ENCODE assay signal across 16 cellular contexts in the genomic region with DNA sequence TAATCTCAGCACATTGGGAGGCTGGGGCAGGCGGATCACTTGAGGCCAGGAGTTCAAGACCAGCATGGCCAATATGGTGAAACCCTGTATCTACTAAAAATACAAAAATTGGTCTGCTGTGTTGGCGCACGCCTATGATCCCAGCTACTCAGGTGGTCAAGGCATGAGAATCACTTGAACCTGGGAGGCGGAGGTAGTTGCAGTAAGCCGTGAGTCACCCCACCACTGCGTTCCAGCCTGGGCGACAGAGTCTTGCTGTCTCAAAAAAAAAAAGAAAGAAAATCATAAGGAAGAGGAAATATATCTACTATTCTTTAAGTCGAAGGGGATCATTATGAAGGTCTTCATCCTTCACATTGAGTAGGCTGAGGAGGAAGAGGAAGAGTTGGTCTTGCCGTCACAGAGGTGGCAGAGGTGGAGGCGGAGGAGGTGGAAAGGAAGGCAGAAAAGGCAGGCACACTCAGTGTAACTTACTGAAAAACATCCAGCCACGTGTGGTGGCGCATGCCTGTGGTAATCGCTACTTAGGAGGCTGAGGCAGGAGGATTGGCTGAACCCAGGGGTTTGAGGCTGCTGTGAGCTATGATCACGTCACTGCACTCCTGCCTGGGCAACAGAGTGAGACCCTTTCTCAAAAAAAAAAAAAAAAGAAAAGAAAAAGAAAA. TPM values are rescaled to one million over a fixed set of nuclear protein-coding genes. Genes with fewer than 3 reads are reported as not detected.
DNase-seq lines count a peak whose midpoint lies in the region; ATAC-seq and TF ChIP-seq lines count a peak whose summit lies in the region.
"Had no signal": no experiment of that assay in that cellular context is flagged by ENCODE, and none has a peak within 500 bp of the region (broad histone marks: within the 10 kb centered on the region; RNA-seq: fewer than 3 reads in every experiment).

No MANE protein-coding gene starts in this region.

- no peaks in the 10 kb centered on the region for H3K9me3 Mint-ChIP-seq in activated T-cell treated with anti-CD3 and anti-CD28 coated beads, Interleukin-2, amount 50 U/mL, for 24 hours
- no peaks in the 10 kb centered on the region for H3K9me3 Mint-ChIP-seq in effector memory CD8-positive, alpha-beta T cell

- H3K27ac ChIP-seq in aorta (ENCODE audit: low read depth in 1 of 2, low read length in 2 of 2) (no peak overlapping the region), lower lobe of right lung (no peak overlapping the region)
- H3K27ac ChIP-seq: A549, adrenal gland had no signal

- 90 to 91% methylated on average over 14 of the region's 14 CpGs for WGBS in aorta, 2 donors

- no peaks in the 10 kb centered on the region for H3K4me1 ChIP-seq in aorta (ENCODE audit: control insufficient read depth in 1 of 2, insufficient read depth in 2 of 2, low read length in 2 of 2)
- H3K4me1 ChIP-seq in lower lobe of right lung = peaks cover 50% of the 10 kb centered on the region

- no peak for TF ChIP-seq CTCF in lower lobe of right lung (IDR thresholded peaks at IDR 0.05)

- H3K36me3 Mint-ChIP-seq in activated T-cell treated with anti-CD3 and anti-CD28 coated beads, Interleukin-2, amount 50 U/mL, for 24 hours (ENCODE audit: low read depth) = peaks cover 84% of the 10 kb centered on the region
- peaks cover 68% of the 10 kb centered on the region for H3K36me3 Mint-ChIP-seq in effector memory CD8-positive, alpha-beta T cell (ENCODE audit: insufficient read depth)

- peak; percentile 36 for DNase-seq in activated T-cell treated with anti-CD3 and anti-CD28 coated beads for 48 hours (ENCODE audit: low read depth)
- DNase-seq in activated T-cell treated with anti-CD3 and anti-CD28 coated beads for 4 hours = no peak
- DNase-seq in activated T-cell treated with anti-CD3 and anti-CD28 coated beads, Interleukin-2, amount 50 U/mL, for 24 hours = peak; percentile 62
- no peak for DNase-seq in effector memory CD8-positive, alpha-beta T cell
- DNase-seq in stimulated activated naive CD4-positive, alpha-beta T cell (lab: John Stamatoyannopoulos, UW) = peak in 4 of 6 experiments; percentile 15 to 53 (median 44)
- no peak for DNase-seq in aorta
- no peak for DNase-seq in lower lobe of right lung
- no peak for DNase-seq in NCI-H748 treated with DMSO at 0.1 percent for 48 hours (lab: John Stamatoyannopoulos, UW)
- DNase-seq: adrenal gland, cortex of kidney, NCI-H1694 treated with DMSO at 0.1 percent for 48 hours, NCI-H526 had no signal

- H3K27me3 ChIP-seq in aorta (ENCODE audit: control insufficient read depth in 1 of 2, insufficient read depth in 2 of 2, low read length in 1 of 2) (no peaks in the 10 kb centered on the region), lower lobe of right lung (ENCODE audit: low read depth) (no peaks in the 10 kb centered on the region)
- H3K27me3 ChIP-seq: adrenal gland had no signal

- no peaks in the 10 kb centered on the region for H3K9me3 ChIP-seq in aorta (ENCODE audit: control insufficient read depth, low read length)
- H3K9me3 ChIP-seq in lower lobe of right lung = no peaks in the 10 kb centered on the region
- H3K9me3 ChIP-seq: A549, adrenal gland had no signal

- H3K27ac Mint-ChIP-seq in activated T-cell treated with anti-CD3 and anti-CD28 coated beads, Interleukin-2, amount 50 U/mL, for 24 hours = peak overlapping the region; percentile 91
- peak overlapping the region; percentile 83 to 86 for H3K27ac Mint-ChIP-seq in effector memory CD8-positive, alpha-beta T cell

- intact Hi-C loops in aorta (cut with DNase I) (no loop called here), lower lobe of right lung (cut with DNase I) (no loop called here)

- no peaks in the 10 kb centered on the region for H3K36me3 ChIP-seq in aorta (ENCODE audit: control insufficient read depth in 1 of 2, insufficient read depth in 2 of 2, low read length in 1 of 2)
- H3K36me3 ChIP-seq in lower lobe of right lung = peaks cover 39% of the 10 kb centered on the region

- ATAC-seq in effector memory CD8-positive, alpha-beta T cell (replicated peaks) = no peak
- no peak for ATAC-seq in aorta (ENCODE audit: low FRiP score)
- no peak for ATAC-seq in lower lobe of right lung
- ATAC-seq: A549 had no signal

- H3K27me3 Mint-ChIP-seq in activated T-cell treated with anti-CD3 and anti-CD28 coated beads, Interleukin-2, amount 50 U/mL, for 24 hours = no peaks in the 10 kb centered on the region
- H3K27me3 Mint-ChIP-seq in effector memory CD8-positive, alpha-beta T cell = no peaks in the 10 kb centered on the region

- peaks cover 87% of the 10 kb centered on the region for H3K4me1 Mint-ChIP-seq in activated T-cell treated with anti-CD3 and anti-CD28 coated beads, Interleukin-2, amount 50 U/mL, for 24 hours (ENCODE audit: low read depth)
- H3K4me1 Mint-ChIP-seq in effector memory CD8-positive, alpha-beta T cell (ENCODE audit: low read depth in 2 of 2) = peaks cover 70% of the 10 kb centered on the region in 2 donors

- H3K4me3 ChIP-seq in aorta (ENCODE audit: low read length in 2 of 2) (no peak overlapping the region), lower lobe of right lung (no peak overlapping the region)
- H3K4me3 ChIP-seq: A549, adrenal gland had no signal

- H3K4me3 Mint-ChIP-seq in activated T-cell treated with anti-CD3 and anti-CD28 coated beads, Interleukin-2, amount 50 U/mL, for 24 hours = peak overlapping the region; percentile 32
- peak overlapping the region; percentile 51 to 75 for H3K4me3 Mint-ChIP-seq in effector memory CD8-positive, alpha-beta T cell

RNA-seq across cellular contexts. Expression of gene CSK, which starts 14.2 kb away (rescaled TPM):
- 10 to 100 TPM; 34.9 to 55.2 TPM for total RNA-seq in aorta
- 10 to 100 TPM; 21.8 to 29.8 TPM for polyA plus RNA-seq in aorta
- total RNA-seq in lower lobe of right lung = 83.8 TPM

RNA-seq across cellular contexts. Expression of gene LMAN1L, which starts 16.5 kb away (rescaled TPM):
- total RNA-seq in aorta (under 1 TPM in 1 of 2 donors, not detected in 1; 0.30 TPM), lower lobe of right lung (not detected)
- polyA plus RNA-seq in aorta = under 1 TPM in 1 of 2 donors, not detected in 1; 0.15 TPM
- total RNA-seq: lung microvascular endothelial cell, skeletal muscle tissue, ureter had no signal
- polyA plus RNA-seq: A549 had no signal

RNA-seq across cellular contexts. Expression of gene CPLX3, which starts 30.3 kb away (rescaled TPM):
- total RNA-seq in aorta = not detected
- polyA plus RNA-seq in aorta = under 1 TPM; 0.05 to 0.13 TPM
- total RNA-seq in lower lobe of right lung = not detected
- total RNA-seq: lung microvascular endothelial cell, skeletal muscle tissue, ureter had no signal
- polyA plus RNA-seq: A549 had no signal

RNA-seq across cellular contexts. Expression of gene ULK3, which starts 46.9 kb away (rescaled TPM):
- total RNA-seq in aorta (10 to 100 TPM; 19.3 to 31.6 TPM), lower lobe of right lung (40.3 TPM)
- 10 to 100 TPM; 17.7 to 43.6 TPM for polyA plus RNA-seq in aorta

RNA-seq across cellular contexts. Expression of gene CYP1A2, which starts 47.4 kb away (rescaled TPM):
- total RNA-seq in aorta (not detected), lower lobe of right lung (not detected)
- not detected for polyA plus RNA-seq in aorta
- total RNA-seq: adrenal gland, lung microvascular endothelial cell, skeletal muscle tissue, ureter had no signal
- polyA plus RNA-seq: A549, adrenal gland had no signal

Comparison
In these comparisons a context has a peak if more than half of its experiments do, and no peak if none do; other contexts are left out.
1. DNase-seq: peak in activated T-cell treated with anti-CD3 and anti-CD28 coated beads for 48 hours (single experiment), activated T-cell treated with anti-CD3 and anti-CD28 coated beads, Interleukin-2, amount 50 U/mL, for 24 hours (single experiment) and stimulated activated naive CD4-positive, alpha-beta T cell (4 of 6); none in activated T-cell treated with anti-CD3 and anti-CD28 coated beads for 4 hours (single experiment), effector memory CD8-positive, alpha-beta T cell (0 of 3), aorta (0 of 2), lower lobe of right lung (single experiment) and NCI-H748 treated with DMSO at 0.1 percent for 48 hours (single experiment).